Comparison of ENCODE assay signal across 21 cellular contexts in the genomic region with DNA sequence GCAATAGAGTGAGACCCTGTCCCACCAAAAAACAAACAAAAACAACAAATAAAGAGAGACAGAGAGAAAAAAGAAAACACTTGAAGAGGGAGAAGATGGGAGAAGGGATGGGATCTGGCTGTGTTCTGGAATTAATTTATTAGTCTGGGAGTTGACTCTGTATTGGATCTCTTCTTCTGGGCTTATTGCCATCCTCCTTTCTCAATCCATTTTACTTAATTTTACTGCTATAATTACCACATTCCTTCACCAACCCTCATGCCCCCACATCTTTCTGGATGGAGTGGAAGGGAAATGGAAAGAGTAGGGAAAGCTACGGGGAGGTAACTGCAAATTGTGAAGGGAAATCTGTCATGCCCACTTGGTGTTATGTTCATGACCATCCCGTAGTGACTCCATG. TPM values are rescaled to one million over a fixed set of nuclear protein-coding genes. Genes with fewer than 3 reads are reported as not detected.
DNase-seq lines count a peak whose midpoint lies in the region; ATAC-seq and TF ChIP-seq lines count a peak whose summit lies in the region.
"Had no signal": no experiment of that assay in that cellular context is flagged by ENCODE, and none has a peak within 500 bp of the region (broad histone marks: within the 10 kb centered on the region; RNA-seq: fewer than 3 reads in every experiment).

No MANE protein-coding gene starts in this region.

- no peak overlapping the region for H2AK5ac ChIP-seq in IMR-90 (ENCODE audit: low read depth, low read length)

- peaks cover 26 to 51% of the 10 kb centered on the region in 2 experiments for H3K79me1 ChIP-seq in IMR-90 (ENCODE audit: low read depth in 1 of 2, low read length in 2 of 2)

- no peaks in the 10 kb centered on the region for H3K27me3 ChIP-seq in IMR-90 (ENCODE audit: control insufficient read depth, insufficient read depth, low read length)
- peaks cover 0 to 12% (median 0%) of the 10 kb centered on the region in 9 donors for H3K27me3 ChIP-seq in heart left ventricle
- H3K27me3 ChIP-seq: BLaER1 treated with 17β-estradiol and CSF1 and Interleukin-3, amounts not matched to agents 10 nM and 100 nM; MG63; Peyer's patch had no signal

- peaks cover 15% of the 10 kb centered on the region for H3K9me1 ChIP-seq in IMR-90 (ENCODE audit: insufficient read depth, low read length)

- no peak overlapping the region for H2BK15ac ChIP-seq in IMR-90 (ENCODE audit: low read depth, low read length)

- no peak for TF ChIP-seq RAD21 in IMR-90 (IDR thresholded peaks at IDR 0.05; ENCODE audit: low read length)

- no peak overlapping the region for H3K4me3 ChIP-seq in AG09309 (ENCODE audit: control insufficient read depth, low read depth, low read length)
- H3K4me3 ChIP-seq in IMR-90 (ENCODE audit: insufficient read depth, low read depth, low read length) = no peak overlapping the region
- no peak overlapping the region for H3K4me3 ChIP-seq in heart left ventricle
- H3K4me3 ChIP-seq: BLaER1 treated with 17β-estradiol and CSF1 and Interleukin-3, amounts not matched to agents 10 nM and 100 nM; K562; MG63; Peyer's patch had no signal

- ATAC-seq in IMR-90 (ENCODE audit: low read depth) (peak; percentile 35), GM18909 (IDR thresholded peaks at IDR 0.05; ENCODE audit: poor library complexity, unreplicated experiment) (no peak), heart left ventricle (no peak), HG02970 (IDR thresholded peaks at IDR 0.05; ENCODE audit: low FRiP score, unreplicated experiment) (no peak)
- ATAC-seq: HCT116, K562 had no signal

- H4K8ac ChIP-seq in IMR-90 (ENCODE audit: low read depth in 2 of 2, low read length in 2 of 2) = no peak overlapping the region

- CTCF ChIA-PET in IMR-90 (lab: Yijun Ruan, JAX) = no interaction called here

- no peak overlapping the region for H3K9ac ChIP-seq in IMR-90 (ENCODE audit: low read depth, low read length)
- H3K9ac ChIP-seq: BLaER1 treated with 17β-estradiol and CSF1 and Interleukin-3, amounts not matched to agents 10 nM and 100 nM had no signal

- H3K56ac ChIP-seq in IMR-90 (ENCODE audit: extremely low read depth, insufficient read depth, low read length) = no peak overlapping the region

- H3K23ac ChIP-seq in IMR-90 (ENCODE audit: low read depth, low read length) = no peak overlapping the region

- H3K9me3 ChIP-seq in IMR-90 (ENCODE audit: control insufficient read depth, insufficient read depth, low read length) = no peaks in the 10 kb centered on the region
- no peaks in the 10 kb centered on the region for H3K9me3 ChIP-seq in heart left ventricle
- H3K9me3 ChIP-seq: BLaER1 treated with 17β-estradiol and CSF1 and Interleukin-3, amounts not matched to agents 10 nM and 100 nM; MG63; Peyer's patch had no signal

- no peak overlapping the region for H3K4ac ChIP-seq in IMR-90 (ENCODE audit: low read depth, low read length)

- no peak overlapping the region for H2BK5ac ChIP-seq in IMR-90 (ENCODE audit: low read depth, low read length, poor library complexity, severe bottlenecking)

- no CpG with 5 or more reads among the region's 2 CpGs for WGBS in IMR-90 (ENCODE audit: extremely low coverage in 2 of 2, insufficient read length in 1 of 2), 2 experiments
- WGBS in heart left ventricle, 4 donors = 72 to 80% (median 77%) methylated on average over 2 of the region's 2 CpGs

- H2BK120ac ChIP-seq in IMR-90 (ENCODE audit: low read depth, low read length) = no peak overlapping the region

- H4K20me1 ChIP-seq in IMR-90 (ENCODE audit: insufficient read depth, low read length) = 0 out of 2 replicates have a peak, but pooled peaks cover 8% of the 10 kb centered on the region
- H4K20me1 ChIP-seq: BLaER1 treated with 17β-estradiol and CSF1 and Interleukin-3, amounts not matched to agents 10 nM and 100 nM had no signal

- no peak overlapping the region for H3K18ac ChIP-seq in IMR-90 (ENCODE audit: low read depth, low read length)

- TF ChIP-seq CTCF in AG09309 (IDR thresholded peaks at IDR 0.05; ENCODE audit: control insufficient read depth, insufficient read depth, low read depth, low read length, missing control alignments) (no peak), IMR-90 (conservative IDR thresholded peaks at IDR 0.05; ENCODE audit: low read depth, low read length) (no peak), heart left ventricle (IDR thresholded peaks at IDR 0.05) (no peak)

- DNase-seq in AG09309 (ENCODE audit: low read depth) (peak; percentile 64), GM03348 (ENCODE audit: low spot score) (peak; percentile 55), IMR-90 (peak; percentile 24), fibroblast of peridontal ligament (ENCODE audit: extremely low read depth) (peak; percentile 72), heart left ventricle (no peak)
- DNase-seq: 8988T; CD4-positive, alpha-beta memory T cell; GDM1; MG63; NCI-H1417 treated with DMSO at 0.1 percent for 48 hours; NCI-H187; NCI-H446; NCI-H526; Peyer's patch had no signal

- in situ Hi-C loops in IMR-90 (cut with MboI; ENCODE audit: low sequenced_read_pairs) = no loop called here

- peaks cover 3% of the 10 kb centered on the region for H3K4me1 ChIP-seq in IMR-90 (ENCODE audit: control insufficient read depth, insufficient read depth, low read length)
- no peaks in the 10 kb centered on the region for H3K4me1 ChIP-seq in heart left ventricle
- H3K4me1 ChIP-seq: BLaER1 treated with 17β-estradiol and CSF1 and Interleukin-3, amounts not matched to agents 10 nM and 100 nM; Peyer's patch had no signal

- no peak overlapping the region for H2AK9ac ChIP-seq in IMR-90 (replicated peaks; ENCODE audit: low read depth, low read length, poor library complexity)

- intact Hi-C loops in IMR-90 (cut with micrococcal nuclease) (no loop called here), heart left ventricle (cut with DNase I) (no loop called here)

- BruUV-seq in IMR-90 (replicated peaks; lab: Mats Ljungman, UMichigan) = no TSS peak

- dilution Hi-C loops in IMR-90 (cut with HindIII; ENCODE audit: low sequenced_read_pairs, unreplicated experiment) = no loop called here

- H3K36me3 ChIP-seq in IMR-90 (ENCODE audit: control insufficient read depth, insufficient read depth, low read length) (no peaks in the 10 kb centered on the region), heart left ventricle (no peaks in the 10 kb centered on the region)
- H3K36me3 ChIP-seq: BLaER1 treated with 17β-estradiol and CSF1 and Interleukin-3, amounts not matched to agents 10 nM and 100 nM; Peyer's patch had no signal

- H3K4me2 ChIP-seq in IMR-90 (ENCODE audit: low read depth, low read length) = no peak overlapping the region
- H3K4me2 ChIP-seq: BLaER1 treated with 17β-estradiol and CSF1 and Interleukin-3, amounts not matched to agents 10 nM and 100 nM had no signal

- no peak overlapping the region for H4K91ac ChIP-seq in IMR-90 (ENCODE audit: insufficient read depth, low read depth, low read length)

- H4K5ac ChIP-seq in IMR-90 (ENCODE audit: low read depth, low read length) = no peak overlapping the region

- H2BK20ac ChIP-seq in IMR-90 (ENCODE audit: low read depth, low read length) = no peak overlapping the region

- no peak overlapping the region for H3K27ac ChIP-seq in IMR-90 (ENCODE audit: insufficient read depth, low read length)
- H3K27ac ChIP-seq in heart left ventricle = no peak overlapping the region
- H3K27ac ChIP-seq: BLaER1 treated with 17β-estradiol and CSF1 and Interleukin-3, amounts not matched to agents 10 nM and 100 nM; Peyer's patch had no signal

- TF ChIP-seq POLR2A in IMR-90 (IDR thresholded peaks at IDR 0.05; ENCODE audit: low read depth, low read length) (no peak), heart left ventricle (IDR thresholded peaks at IDR 0.05) (no peak)

- POLR2A ChIA-PET in IMR-90 (lab: Charles Lee; ENCODE audit: unreplicated experiment) = no interaction called here

- no peak overlapping the region for H3K14ac ChIP-seq in IMR-90 (replicated peaks; ENCODE audit: low read depth, low read length)

- no peak overlapping the region for H2AFZ ChIP-seq in IMR-90 (replicated peaks; ENCODE audit: low read length, poor library complexity)

TF ChIP-seq in IMR-90, 13 proteins besides CTCF, POLR2A, EP300 and RAD21 (continues in another document):
- TF ChIP-seq CEBPB (IDR thresholded peaks at IDR 0.05; ENCODE audit: low read depth, low read length) = no peak
- no peak for TF ChIP-seq FOS (IDR thresholded peaks at IDR 0.05; ENCODE audit: low read depth, low read length)
- TF ChIP-seq, protein P1, sequence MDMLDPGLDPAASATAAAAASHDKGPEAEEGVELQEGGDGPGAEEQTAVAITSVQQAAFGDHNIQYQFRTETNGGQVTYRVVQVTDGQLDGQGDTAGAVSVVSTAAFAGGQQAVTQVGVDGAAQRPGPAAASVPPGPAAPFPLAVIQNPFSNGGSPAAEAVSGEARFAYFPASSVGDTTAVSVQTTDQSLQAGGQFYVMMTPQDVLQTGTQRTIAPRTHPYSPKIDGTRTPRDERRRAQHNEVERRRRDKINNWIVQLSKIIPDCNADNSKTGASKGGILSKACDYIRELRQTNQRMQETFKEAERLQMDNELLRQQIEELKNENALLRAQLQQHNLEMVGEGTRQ (IDR thresholded peaks at IDR 0.05; ENCODE audit: low read depth, low read length) = no peak
- no peak for TF ChIP-seq RCOR1 (IDR thresholded peaks at IDR 0.05; ENCODE audit: insufficient replicate concordance, low read length)
- no peak for TF ChIP-seq BHLHE40 (IDR thresholded peaks at IDR 0.05; ENCODE audit: low read depth, low read length)
- TF ChIP-seq, protein P2, sequence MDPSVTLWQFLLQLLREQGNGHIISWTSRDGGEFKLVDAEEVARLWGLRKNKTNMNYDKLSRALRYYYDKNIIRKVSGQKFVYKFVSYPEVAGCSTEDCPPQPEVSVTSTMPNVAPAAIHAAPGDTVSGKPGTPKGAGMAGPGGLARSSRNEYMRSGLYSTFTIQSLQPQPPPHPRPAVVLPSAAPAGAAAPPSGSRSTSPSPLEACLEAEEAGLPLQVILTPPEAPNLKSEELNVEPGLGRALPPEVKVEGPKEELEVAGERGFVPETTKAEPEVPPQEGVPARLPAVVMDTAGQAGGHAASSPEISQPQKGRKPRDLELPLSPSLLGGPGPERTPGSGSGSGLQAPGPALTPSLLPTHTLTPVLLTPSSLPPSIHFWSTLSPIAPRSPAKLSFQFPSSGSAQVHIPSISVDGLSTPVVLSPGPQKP (IDR thresholded peaks at IDR 0.05; ENCODE audit: borderline replicate concordance, low read depth, low read length) = no peak
- TF ChIP-seq MXI1 (IDR thresholded peaks at IDR 0.05; ENCODE audit: borderline replicate concordance, low read depth, low read length) = no peak
- TF ChIP-seq RFX5 (IDR thresholded peaks at IDR 0.05; ENCODE audit: low read depth, low read length) = no peak
- no peak for TF ChIP-seq CHD1 (IDR thresholded peaks at IDR 0.05; ENCODE audit: low read depth, low read length)
- TF ChIP-seq SMC3 (IDR thresholded peaks at IDR 0.05; ENCODE audit: low read depth, low read length) = no peak
- no peak for TF ChIP-seq NFE2L2 (IDR thresholded peaks at IDR 0.05; ENCODE audit: low read depth, low read length)

RNA-seq across cellular contexts. Expression of gene FMN2, which starts 42.9 kb away (rescaled TPM):
- total RNA-seq in IMR-90 (2012; rRNA removed) (35.8 and 50.0 TPM in 2 replicates), heart left ventricle (1 to 10 TPM in 1 of 9 donors, under 1 TPM in 1, not detected in 7; 0.31 to 1.9 TPM)
- polyA plus RNA-seq in IMR-90 (2012; rRNA removed) (20.1 and 29.0 TPM in 2 replicates), heart left ventricle (under 1 TPM in 1 of 2 donors, not detected in 1; 0.11 TPM)
- polyA plus RNA-seq in IMR-90 (2012; cell fraction: cytosol; rRNA removed) = 4.7 and 5.4 TPM in 2 replicates
- polyA plus RNA-seq in IMR-90 (2012; cell fraction: nucleus; rRNA removed; ENCODE audit: low replicate concordance) = 7.2 and 9.7 TPM in 2 replicates
- total RNA-seq: CD4-positive, alpha-beta memory T cell; OCI-LY7; T-helper 1 cell treated with Interleukin-12 subunit alpha and Interleukin-12 subunit beta and Interleukin-4 antibody, amounts not matched to agents 30 ng/mL and 1 ng/mL, for 36 hours had no signal
- polyA plus RNA-seq: CD4-positive, alpha-beta memory T cell had no signal

Comparison
In these comparisons a context has a peak if more than half of its experiments do, and no peak if none do; other contexts are left out.
1. DNase-seq: peak in AG09309 (single experiment), GM03348 (single experiment), IMR-90 (single experiment) and fibroblast of peridontal ligament (single experiment); none in heart left ventricle (0 of 5).
2. RNA of gene FMN2, which starts 42.9 kb away (total RNA-seq): 35.8 to 50.0 TPM in IMR-90; 0.31 to 1.9 TPM in heart left ventricle; every median in the first group is over 10 times any median in the second.